9 cellular contexts compared by ENCODE assay signal in genomic region chr22:40050258-40050657, GRCh38. TPM values are rescaled to one million over a fixed set of nuclear protein-coding genes. Genes with fewer than 3 reads are reported as not detected.
DNase-seq lines count a peak whose midpoint lies in the region; ATAC-seq and TF ChIP-seq lines count a peak whose summit lies in the region.
"Had no signal": no experiment of that assay in that cellular context is flagged by ENCODE, and none has a peak within 500 bp of the region (broad histone marks: within the 10 kb centered on the region; RNA-seq: fewer than 3 reads in every experiment).

No MANE protein-coding gene starts in this region.

- H3K4me1 Mint-ChIP-seq in activated CD8-positive, alpha-beta memory T cell treated with anti-CD3 and anti-CD28 coated beads, Interleukin-2, amount 10 ng/mL, durations not matched to agents 7 days and 5 days = peaks cover 58% of the 10 kb centered on the region
- peaks cover 15% of the 10 kb centered on the region for H3K4me1 Mint-ChIP-seq in Calu3 (ENCODE audit: low read depth, unreplicated experiment)

- no peak overlapping the region for H3K18ac ChIP-seq in mesendoderm (ENCODE audit: low read length)

- no TSS peak for BruUV-seq in Calu3 (replicated peaks; lab: Mats Ljungman, UMichigan)

- H3K4me3 ChIP-seq in spleen = peak overlapping the region in 1 of 8 donors; percentile 46
- H3K4me3 ChIP-seq in mesendoderm (ENCODE audit: low read length) = no peak overlapping the region

- DNase-seq in activated CD8-positive, alpha-beta memory T cell treated with anti-CD3 and anti-CD28 coated beads, Interleukin-2, amount 10 ng/mL, durations not matched to agents 7 days and 5 days = peak; percentile 38
- DNase-seq in activated CD8-positive, alpha-beta memory T cell treated with anti-CD3 and anti-CD28 coated beads, Interleukin-2, amount 50 U/mL, for 48 hours = no peak
- peak; percentile 94 for DNase-seq in NAMALWA (ENCODE audit: low spot score)
- no peak for DNase-seq in spleen
- DNase-seq in posterior vena cava (ENCODE audit: low spot score) = no peak
- DNase-seq in Calu3 = no peak
- DNase-seq in mesendoderm = no peak

- H3K4me3 Mint-ChIP-seq in activated CD8-positive, alpha-beta memory T cell treated with anti-CD3 and anti-CD28 coated beads, Interleukin-2, amount 10 ng/mL, durations not matched to agents 7 days and 5 days = no peak overlapping the region
- no peak overlapping the region for H3K4me3 Mint-ChIP-seq in Calu3 (ENCODE audit: low read depth, unreplicated experiment)

- no peak overlapping the region for H3K4me2 ChIP-seq in mesendoderm (ENCODE audit: low read length)

- WGBS in spleen, 5 donors = 29 to 47% (median 35%) methylated on average over 3 of the region's 3 CpGs
- no CpG with 5 or more reads among the region's 3 CpGs for WGBS in mesendoderm (ENCODE audit: extremely low coverage, insufficient coverage, low lambda C conversion rate)

- peak overlapping the region in 7 of 8 donors; percentile 55 to 85 (median 64) for H3K27ac ChIP-seq in spleen
- no peak overlapping the region for H3K27ac ChIP-seq in mesendoderm (ENCODE audit: low read depth, low read length)

- H3K79me1 ChIP-seq in mesendoderm (ENCODE audit: low read length) = peaks cover 2% of the 10 kb centered on the region

- intact Hi-C loops in spleen (cut with DNase I; ENCODE audit: low total_unique reads) (no loop called here), posterior vena cava (cut with DNase I) (loop anchor here in 1 of 2 donors (10.0 kb wide), 1 partner anchor 275 kb away; no protein-coding TSS in a partner anchor), Calu3 (cut with micrococcal nuclease; ENCODE audit: unreplicated experiment) (no loop called here)

- peaks cover 2% of the 10 kb centered on the region for H3K79me2 ChIP-seq in mesendoderm (ENCODE audit: control insufficient read depth, insufficient read depth, low read length)

- no peaks in the 10 kb centered on the region for H3K9me3 ChIP-seq in spleen

- H3K27me3 ChIP-seq in spleen (replicated peaks in 1 of 7) (no peaks in the 10 kb centered on the region), mesendoderm (ENCODE audit: insufficient read depth, low read length, poor library complexity) (no peaks in the 10 kb centered on the region)

- no peaks in the 10 kb centered on the region for H3K9me3 Mint-ChIP-seq in activated CD8-positive, alpha-beta memory T cell treated with anti-CD3 and anti-CD28 coated beads, Interleukin-2, amount 10 ng/mL, durations not matched to agents 7 days and 5 days (ENCODE audit: low read depth)
- H3K9me3 Mint-ChIP-seq in Calu3 (ENCODE audit: low read depth, unreplicated experiment) = no peaks in the 10 kb centered on the region

- no peak overlapping the region for H2BK120ac ChIP-seq in mesendoderm (ENCODE audit: low read depth, low read length)

- TF ChIP-seq POLR2A in spleen (IDR thresholded peaks at IDR 0.05) = no peak

- no peak for ATAC-seq in activated CD8-positive, alpha-beta memory T cell treated with anti-CD3 and anti-CD28 coated beads, Interleukin-2, amount 10 ng/mL, durations not matched to agents 7 days and 5 days
- peak; percentile 89 for ATAC-seq in HG02759 (IDR thresholded peaks at IDR 0.05; ENCODE audit: unreplicated experiment)

- H4K8ac ChIP-seq in mesendoderm (ENCODE audit: low read depth, low read length) = no peak overlapping the region

- CTCF ChIA-PET in activated CD8-positive, alpha-beta memory T cell treated with anti-CD3 and anti-CD28 coated beads, Interleukin-2, amount 10 ng/mL, durations not matched to agents 7 days and 5 days (lab: Charles Lee) = no interaction called here
- CTCF ChIA-PET in Calu3 (lab: Charles Lee) = no interaction called here

- no peak overlapping the region for H2BK5ac ChIP-seq in mesendoderm (ENCODE audit: low read length)

- H2AK5ac ChIP-seq in mesendoderm (ENCODE audit: low read length) = no peak overlapping the region

- H3K27ac Mint-ChIP-seq in activated CD8-positive, alpha-beta memory T cell treated with anti-CD3 and anti-CD28 coated beads, Interleukin-2, amount 10 ng/mL, durations not matched to agents 7 days and 5 days = peak overlapping the region; percentile 20
- no peak overlapping the region for H3K27ac Mint-ChIP-seq in Calu3 (ENCODE audit: unreplicated experiment)

- H3K9ac ChIP-seq in mesendoderm (ENCODE audit: low read length) = no peak overlapping the region

- no peak overlapping the region for H3K56ac ChIP-seq in mesendoderm (ENCODE audit: low read length)

- H3K23ac ChIP-seq in mesendoderm (ENCODE audit: low read length) = no peak overlapping the region

- no peak overlapping the region for H2BK15ac ChIP-seq in mesendoderm (replicated peaks; ENCODE audit: low read depth)

- no peak overlapping the region for H3K4ac ChIP-seq in mesendoderm (ENCODE audit: low read depth, low read length)

- TF ChIP-seq CTCF in spleen (IDR thresholded peaks at IDR 0.05 in 8 of 11, conservative IDR thresholded peaks at IDR 0.05 in 3 of 11) (peak in 1 of 11 experiments; percentile 5), Calu3 (IDR thresholded peaks at IDR 0.05; ENCODE audit: unreplicated experiment) (no peak)

- no peaks in the 10 kb centered on the region for H3K27me3 Mint-ChIP-seq in activated CD8-positive, alpha-beta memory T cell treated with anti-CD3 and anti-CD28 coated beads, Interleukin-2, amount 10 ng/mL, durations not matched to agents 7 days and 5 days
- H3K27me3 Mint-ChIP-seq in Calu3 (ENCODE audit: unreplicated experiment) = no peaks in the 10 kb centered on the region

- H3K36me3 ChIP-seq in spleen = no peaks in the 10 kb centered on the region
- H3K36me3 ChIP-seq in mesendoderm (ENCODE audit: control insufficient read depth, insufficient read depth, low read length) = no peaks in the 10 kb centered on the region

- H3K4me1 ChIP-seq in spleen (peaks cover 70 to 100% (median 96%) of the 10 kb centered on the region in 6 donors), mesendoderm (ENCODE audit: control insufficient read depth, low read depth, low read length) (peaks cover 4% of the 10 kb centered on the region)

- H4K5ac ChIP-seq in mesendoderm (ENCODE audit: low read length) = no peak overlapping the region

- peaks cover 2% of the 10 kb centered on the region for H3K36me3 Mint-ChIP-seq in activated CD8-positive, alpha-beta memory T cell treated with anti-CD3 and anti-CD28 coated beads, Interleukin-2, amount 10 ng/mL, durations not matched to agents 7 days and 5 days
- H3K36me3 Mint-ChIP-seq in Calu3 (ENCODE audit: insufficient read depth, unreplicated experiment) = peaks cover 11% of the 10 kb centered on the region

RNA-seq across cellular contexts. Expression of gene FAM83F, which starts 55.5 kb away (rescaled TPM):
- not detected for total RNA-seq in activated CD8-positive, alpha-beta memory T cell treated with anti-CD3 and anti-CD28 coated beads, Interleukin-2, amount 10 ng/mL, durations not matched to agents 7 days and 5 days
- total RNA-seq in spleen = under 1 TPM in 6 of 7 donors, not detected in 1; 0.06 to 0.28 (median 0.18) TPM
- polyA plus RNA-seq in spleen = under 1 TPM in 2 of 3 donors, not detected in 1; 0.02 to 0.13 TPM
- under 1 TPM in 1 of 2 donors, not detected in 1; 0.42 TPM for total RNA-seq in posterior vena cava
- total RNA-seq in Calu3 (2022) = 21.0 and 21.9 TPM in 2 replicates
- polyA plus RNA-seq in mesendoderm (2013, experiment 1 of 2) = 8.8 TPM
- 8.1 TPM for polyA plus RNA-seq in mesendoderm (2013, experiment 2 of 2)
- polyA plus RNA-seq: AG04450 had no signal

Comparison
In these comparisons a context has a peak if more than half of its experiments do, and no peak if none do; other contexts are left out.
1. DNase-seq: peak in activated CD8-positive, alpha-beta memory T cell treated with anti-CD3 and anti-CD28 coated beads, Interleukin-2, amount 10 ng/mL, durations not matched to agents 7 days and 5 days (single experiment) and NAMALWA (single experiment); none in activated CD8-positive, alpha-beta memory T cell treated with anti-CD3 and anti-CD28 coated beads, Interleukin-2, amount 50 U/mL, for 48 hours (single experiment), spleen (single experiment), posterior vena cava (single experiment), Calu3 (single experiment) and mesendoderm (single experiment).
2. RNA of gene FAM83F, which starts 55.5 kb away (total RNA-seq): 21.0 to 21.9 TPM in Calu3; 0.42 TPM in posterior vena cava, 0.06 to 0.28 TPM in spleen and not detected in activated CD8-positive, alpha-beta memory T cell treated with anti-CD3 and anti-CD28 coated beads, Interleukin-2, amount 10 ng/mL, durations not matched to agents 7 days and 5 days; every median in the first group is over 10 times any median in the second.